3 cellular contexts compared by ENCODE assay signal in the genomic region with DNA sequence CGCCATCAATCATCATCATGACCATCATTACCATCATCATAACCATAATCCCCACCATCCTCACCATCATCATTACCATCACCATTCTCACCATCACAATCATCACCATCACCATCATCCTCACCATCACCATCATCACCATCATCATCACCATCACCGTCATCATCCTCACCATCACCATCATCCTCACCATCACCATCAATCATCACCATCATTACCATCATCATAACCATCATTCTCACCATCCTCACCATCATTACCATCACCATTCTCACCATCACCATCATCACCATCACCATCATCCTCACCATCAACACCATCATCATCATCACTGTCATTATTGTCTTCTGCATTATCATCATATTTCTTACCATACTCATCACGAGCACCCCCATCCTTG.
TF ChIP-seq lines count a peak whose summit lies in the region.

No MANE protein-coding gene starts in this region.

TF ChIP-seq in A549, 52 proteins besides CTCF, POLR2A, EP300 and RAD21:
- TF ChIP-seq, protein P1, sequence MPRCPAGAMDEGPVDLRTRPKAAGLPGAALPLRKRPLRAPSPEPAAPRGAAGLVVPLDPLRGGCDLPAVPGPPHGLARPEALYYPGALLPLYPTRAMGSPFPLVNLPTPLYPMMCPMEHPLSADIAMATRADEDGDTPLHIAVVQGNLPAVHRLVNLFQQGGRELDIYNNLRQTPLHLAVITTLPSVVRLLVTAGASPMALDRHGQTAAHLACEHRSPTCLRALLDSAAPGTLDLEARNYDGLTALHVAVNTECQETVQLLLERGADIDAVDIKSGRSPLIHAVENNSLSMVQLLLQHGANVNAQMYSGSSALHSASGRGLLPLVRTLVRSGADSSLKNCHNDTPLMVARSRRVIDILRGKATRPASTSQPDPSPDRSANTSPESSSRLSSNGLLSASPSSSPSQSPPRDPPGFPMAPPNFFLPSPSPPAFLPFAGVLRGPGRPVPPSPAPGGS (IDR thresholded peaks at IDR 0.05): no peak
- TF ChIP-seq HOXB5 (CRISPR knock-in tag; IDR thresholded peaks at IDR 0.05) (no peak), RCOR1 (IDR thresholded peaks at IDR 0.05; ENCODE audit: low read depth, low read length) (no peak), MAZ (IDR thresholded peaks at IDR 0.05; ENCODE audit: borderline replicate concordance, low read depth, low read length) (no peak), MAFK (IDR thresholded peaks at IDR 0.05; ENCODE audit: partially characterized antibody) (peak; percentile 25), BHLHE40 (IDR thresholded peaks at IDR 0.05; ENCODE audit: low read depth, low read length) (no peak), POLR2AphosphoS2 (conservative IDR thresholded peaks at IDR 0.05; ENCODE audit: low read length) (no peak), ZSCAN20 (CRISPR knock-in tag; IDR thresholded peaks at IDR 0.05) (no peak)

TF ChIP-seq in IMR-90, 13 proteins besides CTCF, POLR2A, EP300 and RAD21:
- TF ChIP-seq FOS (IDR thresholded peaks at IDR 0.05; ENCODE audit: low read depth, low read length): no peak
- TF ChIP-seq, protein P2, sequence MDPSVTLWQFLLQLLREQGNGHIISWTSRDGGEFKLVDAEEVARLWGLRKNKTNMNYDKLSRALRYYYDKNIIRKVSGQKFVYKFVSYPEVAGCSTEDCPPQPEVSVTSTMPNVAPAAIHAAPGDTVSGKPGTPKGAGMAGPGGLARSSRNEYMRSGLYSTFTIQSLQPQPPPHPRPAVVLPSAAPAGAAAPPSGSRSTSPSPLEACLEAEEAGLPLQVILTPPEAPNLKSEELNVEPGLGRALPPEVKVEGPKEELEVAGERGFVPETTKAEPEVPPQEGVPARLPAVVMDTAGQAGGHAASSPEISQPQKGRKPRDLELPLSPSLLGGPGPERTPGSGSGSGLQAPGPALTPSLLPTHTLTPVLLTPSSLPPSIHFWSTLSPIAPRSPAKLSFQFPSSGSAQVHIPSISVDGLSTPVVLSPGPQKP (IDR thresholded peaks at IDR 0.05; ENCODE audit: borderline replicate concordance, low read depth, low read length): no peak
- no peak for TF ChIP-seq RCOR1 (IDR thresholded peaks at IDR 0.05; ENCODE audit: insufficient replicate concordance, low read length)
- TF ChIP-seq BHLHE40 (IDR thresholded peaks at IDR 0.05; ENCODE audit: low read depth, low read length): no peak
- TF ChIP-seq MXI1 (IDR thresholded peaks at IDR 0.05; ENCODE audit: borderline replicate concordance, low read depth, low read length): no peak
- no peak for TF ChIP-seq MAFK (IDR thresholded peaks at IDR 0.05; ENCODE audit: low read depth, low read length)
- TF ChIP-seq NFE2L2 (IDR thresholded peaks at IDR 0.05; ENCODE audit: low read depth, low read length): no peak
- TF ChIP-seq, protein P3, sequence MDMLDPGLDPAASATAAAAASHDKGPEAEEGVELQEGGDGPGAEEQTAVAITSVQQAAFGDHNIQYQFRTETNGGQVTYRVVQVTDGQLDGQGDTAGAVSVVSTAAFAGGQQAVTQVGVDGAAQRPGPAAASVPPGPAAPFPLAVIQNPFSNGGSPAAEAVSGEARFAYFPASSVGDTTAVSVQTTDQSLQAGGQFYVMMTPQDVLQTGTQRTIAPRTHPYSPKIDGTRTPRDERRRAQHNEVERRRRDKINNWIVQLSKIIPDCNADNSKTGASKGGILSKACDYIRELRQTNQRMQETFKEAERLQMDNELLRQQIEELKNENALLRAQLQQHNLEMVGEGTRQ (IDR thresholded peaks at IDR 0.05; ENCODE audit: low read depth, low read length): no peak

TF ChIP-seq in H1, 55 proteins besides CTCF, POLR2A, EP300 and RAD21:
- TF ChIP-seq ASH2L (IDR thresholded peaks at IDR 0.05; ENCODE audit: low read length) (no peak), SP1 (IDR thresholded peaks at IDR 0.05; ENCODE audit: low read depth, low read length) (no peak), HDAC6 (IDR thresholded peaks at IDR 0.05; ENCODE audit: low read depth, low read length) (no peak), TEAD4 (IDR thresholded peaks at IDR 0.05; ENCODE audit: low read depth, low read length) (no peak), BACH1 (IDR thresholded peaks at IDR 0.05; ENCODE audit: low read length) (no peak), JUND (IDR thresholded peaks at IDR 0.05; ENCODE audit: low read length) (no peak), EGR1 (IDR thresholded peaks at IDR 0.05; ENCODE audit: borderline replicate concordance, low read depth, low read length) (no peak), SIN3A (conservative IDR thresholded peaks at IDR 0.05 in 1 of 2, IDR thresholded peaks at IDR 0.05 in 1 of 2; ENCODE audit: low read depth in 1 of 2, low read length in 2 of 2) (no peak), CEBPB (IDR thresholded peaks at IDR 0.05; ENCODE audit: low read depth, low read length) (no peak), SRF (IDR thresholded peaks at IDR 0.05; ENCODE audit: low read depth, low read length) (no peak), CHD1 (IDR thresholded peaks at IDR 0.05; ENCODE audit: low read depth, low read length) (no peak)
TF ChIP-seq in H1: peak in this region for 0.
